In the genomic region with DNA sequence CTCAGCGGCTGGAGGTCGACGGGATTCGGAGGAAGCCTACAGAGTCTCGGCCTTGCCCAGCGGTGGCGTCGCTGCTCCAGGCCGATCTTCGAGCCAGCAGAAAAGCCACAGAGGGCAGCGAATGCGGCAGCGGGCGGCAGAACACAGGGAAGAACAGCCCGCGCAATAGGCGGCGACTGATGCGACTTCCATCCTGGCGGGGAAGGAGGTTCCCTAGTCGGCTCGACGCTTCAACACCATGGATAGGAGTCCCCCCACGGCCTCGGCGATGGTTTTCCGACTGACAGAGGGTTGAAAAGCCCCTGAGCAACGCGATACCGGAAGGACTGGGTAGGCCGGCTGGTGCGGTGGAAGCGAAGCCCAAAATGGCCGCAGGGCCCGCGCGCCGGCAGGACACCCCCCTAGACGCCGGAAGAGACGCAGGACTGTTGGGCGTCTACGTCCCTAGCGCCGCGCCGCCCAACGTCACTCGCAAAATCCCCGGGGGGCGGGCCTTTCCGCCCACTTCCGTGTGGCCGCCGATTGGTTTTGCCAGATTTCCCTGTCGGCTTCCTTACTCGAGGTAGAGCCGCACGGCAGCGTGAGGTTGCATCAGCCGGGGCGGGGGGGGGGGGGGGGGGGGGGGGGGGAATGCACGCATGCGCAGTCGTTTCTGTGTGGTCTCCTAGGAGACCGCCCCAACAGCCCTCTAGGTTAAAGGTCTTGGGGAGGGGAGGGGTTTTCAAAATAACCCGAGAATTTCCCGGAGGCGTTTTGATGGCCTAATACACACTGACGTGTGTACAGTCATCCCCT, we compare ENCODE assay signal across 8 cellular contexts. TPM values are rescaled to one million over a fixed set of nuclear protein-coding genes. Genes with fewer than 3 reads are reported as not detected.
DNase-seq lines count a peak whose midpoint lies in the region; ATAC-seq and TF ChIP-seq lines count a peak whose summit lies in the region.

PPP1R15B (minus strand) TSS at position 367 of the 795 bp plus-strand sequence. CDS start 406 bp downstream, outside the sequence.

- H3K27me3 Mint-ChIP-seq in activated naive CD8-positive, alpha-beta T cell: no peaks in the 10 kb centered on the region

- no peaks in the 10 kb centered on the region for H3K9me3 Mint-ChIP-seq in activated naive CD8-positive, alpha-beta T cell (ENCODE audit: low read depth)

- peaks cover 49% of the 10 kb centered on the region for H3K79me2 ChIP-seq in osteoblast (ENCODE audit: insufficient read depth, low read length)

- peak within 1 kb of the TSS; percentile 98 for H3K4me3 Mint-ChIP-seq in activated naive CD8-positive, alpha-beta T cell

- H3K4me1 ChIP-seq in osteoblast (ENCODE audit: insufficient read depth, low read length): peaks cover 6% of the 10 kb centered on the region
- peaks cover 11 to 18% of the 10 kb centered on the region in 2 donors for H3K4me1 ChIP-seq in thoracic aorta (ENCODE audit: control insufficient read depth in 1 of 2, low read depth in 2 of 2)

- ATAC-seq in HG02610 (IDR thresholded peaks at IDR 0.05; ENCODE audit: unreplicated experiment): peak; percentile 84
- peak; percentile 78 for ATAC-seq in thoracic aorta (ENCODE audit: insufficient number of reproducible peaks, low FRiP score, low read depth)

- peak within 1 kb of the TSS; percentile 89 for H3K4me3 ChIP-seq in GM08714 (ENCODE audit: low read length)
- peak within 1 kb of the TSS; percentile 83 for H3K4me3 ChIP-seq in osteoblast (ENCODE audit: insufficient read depth, low read length)
- peak within 1 kb of the TSS; percentile 97 for H3K4me3 ChIP-seq in thoracic aorta

- DNase-seq in NCI-H1105 (lab: John Stamatoyannopoulos, UW) (peak; percentile 99), SKM-1 treated with dmso at 0.1 percent for 144 hours (lab: John Stamatoyannopoulos, UW; ENCODE audit: unreplicated experiment) (peak; percentile 99), glomerular visceral epithelial cell (ENCODE audit: extremely low spot score) (peak; percentile 100), osteoblast (ENCODE audit: insufficient read length, low spot score, missing footprints) (peak; percentile 98), thoracic aorta (ENCODE audit: low spot score) (peak; percentile 85)

- H2AFZ ChIP-seq in osteoblast (ENCODE audit: low read length): peak within 1 kb of the TSS; percentile 79

- H3K9me3 ChIP-seq in osteoblast (ENCODE audit: low read depth, low read length) (no peaks in the 10 kb centered on the region), thoracic aorta (no peaks in the 10 kb centered on the region)

- H3K4me2 ChIP-seq in osteoblast (ENCODE audit: insufficient read depth, low read length): peak within 1 kb of the TSS; percentile 97

- peaks cover 15% of the 10 kb centered on the region for H3K36me3 Mint-ChIP-seq in activated naive CD8-positive, alpha-beta T cell

- H3K27ac Mint-ChIP-seq in activated naive CD8-positive, alpha-beta T cell: peak within 1 kb of the TSS; percentile 98

- H3K27me3 ChIP-seq in osteoblast (ENCODE audit: insufficient read depth, low read length): no peaks in the 10 kb centered on the region
- no peaks in the 10 kb centered on the region for H3K27me3 ChIP-seq in thoracic aorta (replicated peaks; ENCODE audit: insufficient read depth)

- peak within 1 kb of the TSS; percentile 99 for H3K27ac ChIP-seq in osteoblast (ENCODE audit: low read depth, low read length)
- peak within 1 kb of the TSS; percentile 100 for H3K27ac ChIP-seq in thoracic aorta

- TF ChIP-seq CTCF in osteoblast (IDR thresholded peaks at IDR 0.05; ENCODE audit: extremely low read depth, low read depth, low read length): no peak
- TF ChIP-seq CTCF in thoracic aorta (IDR thresholded peaks at IDR 0.05): no peak

- H3K4me1 Mint-ChIP-seq in activated naive CD8-positive, alpha-beta T cell (ENCODE audit: low read depth): peaks cover 18% of the 10 kb centered on the region

- peaks cover 49% of the 10 kb centered on the region for H4K20me1 ChIP-seq in osteoblast (ENCODE audit: insufficient read depth, low read length)

- H3K36me3 ChIP-seq in osteoblast (ENCODE audit: insufficient read depth, low read length) (peaks cover under 1% of the 10 kb centered on the region), thoracic aorta (no peaks in the 10 kb centered on the region)

RNA-seq across cellular contexts. Expression of gene PPP1R15B, which starts in this region (rescaled TPM):
- total RNA-seq in osteoblast (21.5 and 23.9 TPM in 2 replicates), thoracic aorta (10 to 100 TPM; 40.1 to 64.5 TPM)

Comparison
In these comparisons a context has a peak if more than half of its experiments do, and no peak if none do; other contexts are left out.
1. Peak in every context shown above with its lines: DNase-seq, ATAC-seq, H3K4me3 ChIP-seq and H3K27ac ChIP-seq.